1 cellular context compared by ENCODE assay signal in genomic region chr19:56367829-56368711, GRCh38.
TF ChIP-seq lines count a peak whose summit lies in the region.

No MANE protein-coding gene starts in this region.

TF ChIP-seq in HepG2, 621 proteins besides CTCF, POLR2A, EP300 and RAD21 (continued from another document and continues in another):
- TF ChIP-seq ZXDC (CRISPR knock-in tag; IDR thresholded peaks at IDR 0.05): no peak
- no peak for TF ChIP-seq ZNF562 (CRISPR knock-in tag; IDR thresholded peaks at IDR 0.05; ENCODE audit: borderline replicate concordance)
- TF ChIP-seq ZNF280B (CRISPR knock-in tag; IDR thresholded peaks at IDR 0.05; ENCODE audit: borderline replicate concordance): peak; percentile 83; the same call in 1 of the 2 replicates
- TF ChIP-seq SP4 (CRISPR knock-in tag; IDR thresholded peaks at IDR 0.05): no peak
- peak; percentile 65 for TF ChIP-seq WIZ (CRISPR knock-in tag; IDR thresholded peaks at IDR 0.05)
- peak; percentile 84 for TF ChIP-seq PHF8 (CRISPR knock-in tag; IDR thresholded peaks at IDR 0.05)
- no peak for TF ChIP-seq SP1 (IDR thresholded peaks at IDR 0.05)
- no peak for TF ChIP-seq SP1 (CRISPR knock-in tag; IDR thresholded peaks at IDR 0.05)
- no peak for TF ChIP-seq ZNF468 (CRISPR knock-in tag; IDR thresholded peaks at IDR 0.05)
- TF ChIP-seq STAT5B (CRISPR knock-in tag; IDR thresholded peaks at IDR 0.05): no peak
- TF ChIP-seq ZKSCAN8 (CRISPR knock-in tag; IDR thresholded peaks at IDR 0.05; ENCODE audit: borderline replicate concordance): no peak
- 0 out of 2 replicates have a peak, but pooled peaks have one; percentile 70 for TF ChIP-seq SALL2 (CRISPR knock-in tag; IDR thresholded peaks at IDR 0.05)
- TF ChIP-seq HDAC2 (CRISPR knock-in tag; IDR thresholded peaks at IDR 0.05): no peak
- TF ChIP-seq ZNF766 (CRISPR knock-in tag; IDR thresholded peaks at IDR 0.05; ENCODE audit: borderline replicate concordance): peak; percentile 70; the same call in 1 of the 2 replicates
- TF ChIP-seq ZNF784 (CRISPR knock-in tag; IDR thresholded peaks at IDR 0.05; ENCODE audit: borderline replicate concordance): peak; percentile 76; the same call in 1 of the 2 replicates
- no peak for TF ChIP-seq SIX4 (CRISPR knock-in tag; IDR thresholded peaks at IDR 0.05)
- TF ChIP-seq NFYB (CRISPR knock-in tag; IDR thresholded peaks at IDR 0.05): 0 out of 2 replicates have a peak, but pooled peaks have one; percentile 21
- TF ChIP-seq SIX1 (CRISPR knock-in tag; IDR thresholded peaks at IDR 0.05; ENCODE audit: borderline replicate concordance): no peak
- TF ChIP-seq GLI4 (CRISPR knock-in tag; IDR thresholded peaks at IDR 0.05; ENCODE audit: borderline replicate concordance): peak; percentile 86; the same call in 1 of the 2 replicates
- no peak for TF ChIP-seq MATR3 (CRISPR knock-in tag; IDR thresholded peaks at IDR 0.05)
- TF ChIP-seq CBX5 (CRISPR knock-in tag; IDR thresholded peaks at IDR 0.05; ENCODE audit: borderline replicate concordance): no peak
- no peak for TF ChIP-seq ZNF557 (CRISPR knock-in tag; IDR thresholded peaks at IDR 0.05)
- TF ChIP-seq KLF15 (CRISPR knock-in tag; IDR thresholded peaks at IDR 0.05; ENCODE audit: borderline replicate concordance): no peak
- no peak for TF ChIP-seq MTA3 (CRISPR knock-in tag; IDR thresholded peaks at IDR 0.05)
- TF ChIP-seq KIAA2018 (CRISPR knock-in tag; IDR thresholded peaks at IDR 0.05; ENCODE audit: borderline replicate concordance): no peak
- peak; percentile 65; the same call in 1 of the 2 replicates for TF ChIP-seq ZIK1 (CRISPR knock-in tag; IDR thresholded peaks at IDR 0.05; ENCODE audit: borderline replicate concordance, low read depth)
- peak; percentile 80; the same call in 1 of the 2 replicates for TF ChIP-seq TFDP1 (CRISPR knock-in tag; IDR thresholded peaks at IDR 0.05; ENCODE audit: borderline replicate concordance)
- TF ChIP-seq ZNF644 (CRISPR knock-in tag; IDR thresholded peaks at IDR 0.05; ENCODE audit: low read depth): 0 out of 2 replicates have a peak, but pooled peaks have one; percentile 6
- no peak for TF ChIP-seq ATM (IDR thresholded peaks at IDR 0.05; ENCODE audit: borderline replicate concordance)
- TF ChIP-seq DNMT3B (CRISPR knock-in tag; conservative IDR thresholded peaks at IDR 0.05): no peak; the same call in 1 of the 2 replicates
- no peak for TF ChIP-seq NFATC3 (CRISPR knock-in tag; IDR thresholded peaks at IDR 0.05)
- no peak for TF ChIP-seq ZSCAN20 (CRISPR knock-in tag; IDR thresholded peaks at IDR 0.05; ENCODE audit: borderline replicate concordance)
- no peak for TF ChIP-seq KDM5A (IDR thresholded peaks at IDR 0.05; ENCODE audit: borderline replicate concordance, low read length)
- TF ChIP-seq ZNF597 (CRISPR knock-in tag; IDR thresholded peaks at IDR 0.05): no peak
- no peak for TF ChIP-seq FOXK2 (IDR thresholded peaks at IDR 0.05)
- TF ChIP-seq IKZF1 (IDR thresholded peaks at IDR 0.05): no peak
- TF ChIP-seq HNF1B (CRISPR knock-in tag; IDR thresholded peaks at IDR 0.05): no peak; the same call in 1 of the 2 replicates
- TF ChIP-seq ZNF362 (CRISPR knock-in tag; IDR thresholded peaks at IDR 0.05; ENCODE audit: borderline replicate concordance): no peak
- no peak for TF ChIP-seq GTF3A (CRISPR knock-in tag; conservative IDR thresholded peaks at IDR 0.05)
- no peak for TF ChIP-seq ZNF580 (CRISPR knock-in tag; IDR thresholded peaks at IDR 0.05; ENCODE audit: borderline replicate concordance, low read depth)
- no peak for TF ChIP-seq ZBTB34 (CRISPR knock-in tag; IDR thresholded peaks at IDR 0.05)
- TF ChIP-seq ZNF20 (CRISPR knock-in tag; IDR thresholded peaks at IDR 0.05): no peak
- no peak for TF ChIP-seq HNRNPUL1 (IDR thresholded peaks at IDR 0.05; ENCODE audit: low read depth, low read length)
